In the genomic region with DNA sequence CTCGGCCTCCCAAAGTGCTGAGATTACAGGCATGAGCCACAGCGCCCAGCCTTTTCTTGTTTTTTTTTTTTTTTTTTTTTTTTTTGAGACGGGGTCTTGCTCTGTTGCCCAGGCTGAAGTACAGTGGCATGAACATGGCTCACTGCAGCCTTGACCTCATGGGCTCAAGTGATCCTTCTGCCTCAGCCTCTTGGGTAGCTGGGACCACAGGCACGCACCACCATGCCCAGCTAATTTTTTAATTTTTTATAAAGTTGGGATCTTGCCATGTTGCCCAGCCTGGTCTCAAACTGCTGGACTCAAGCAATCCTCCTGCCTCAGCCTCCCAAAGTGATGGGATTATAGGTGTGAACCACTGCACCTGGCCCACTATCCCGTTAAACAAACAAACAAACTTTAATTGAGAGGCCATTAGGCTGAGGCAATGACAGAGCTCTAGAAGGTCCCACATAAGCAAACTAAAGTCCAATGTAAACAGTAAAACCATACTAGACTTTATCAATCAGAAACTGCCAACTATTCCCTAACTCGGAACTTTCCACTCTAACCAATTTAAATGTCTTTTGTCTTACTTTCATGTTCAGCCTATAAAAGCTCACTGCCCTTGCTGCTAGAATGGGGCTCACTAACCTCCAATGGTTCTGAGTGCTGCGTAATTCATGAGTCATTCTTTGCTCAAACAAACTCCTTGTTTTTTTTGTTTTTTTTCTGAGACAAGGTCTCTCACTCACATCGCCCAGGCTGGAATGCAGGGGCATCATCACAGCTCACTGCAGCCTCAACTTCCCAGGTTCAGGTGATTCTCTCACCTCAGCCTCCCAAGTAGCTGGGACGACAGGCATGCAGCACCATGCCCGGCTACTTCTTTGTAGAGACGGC, we compare ENCODE assay signal across 1 cellular context.
TF ChIP-seq lines count a peak whose summit lies in the region.

No MANE protein-coding gene starts in this region.

TF ChIP-seq in A549, 52 proteins besides CTCF, POLR2A, EP300 and RAD21 (continued from another document):
- TF ChIP-seq JUNB (IDR thresholded peaks at IDR 0.05) (peak; percentile 88), MAX (IDR thresholded peaks at IDR 0.05) (peak; percentile 37; the same call in 1 of the 2 replicates), MAFK (IDR thresholded peaks at IDR 0.05; ENCODE audit: partially characterized antibody) (peak; percentile 46), ZC3H11A (IDR thresholded peaks at IDR 0.05) (no peak), EHMT2 (IDR thresholded peaks at IDR 0.05; ENCODE audit: low read depth) (no peak), RCOR1 (IDR thresholded peaks at IDR 0.05; ENCODE audit: low read depth, low read length) (no peak), GATA3 (IDR thresholded peaks at IDR 0.05; ENCODE audit: borderline replicate concordance) (peak; percentile 73; the same call in 1 of the 2 replicates), FOSB (CRISPR knock-in tag; IDR thresholded peaks at IDR 0.05) (no peak), TFCP2L1 (CRISPR knock-in tag; IDR thresholded peaks at IDR 0.05) (no peak), JUN (IDR thresholded peaks at IDR 0.05) (peak in 1 of 2 experiments; percentile 45; a peak in 1 of 5 replicates), CBX2 (IDR thresholded peaks at IDR 0.05; ENCODE audit: borderline replicate concordance, low read depth) (no peak), HES2 (IDR thresholded peaks at IDR 0.05) (no peak), CHD4 (IDR thresholded peaks at IDR 0.05; ENCODE audit: borderline replicate concordance) (0 out of 2 replicates have a peak, but pooled peaks have one; percentile 60), EHF (CRISPR knock-in tag; IDR thresholded peaks at IDR 0.05) (no peak)
- TF ChIP-seq, protein P1, sequence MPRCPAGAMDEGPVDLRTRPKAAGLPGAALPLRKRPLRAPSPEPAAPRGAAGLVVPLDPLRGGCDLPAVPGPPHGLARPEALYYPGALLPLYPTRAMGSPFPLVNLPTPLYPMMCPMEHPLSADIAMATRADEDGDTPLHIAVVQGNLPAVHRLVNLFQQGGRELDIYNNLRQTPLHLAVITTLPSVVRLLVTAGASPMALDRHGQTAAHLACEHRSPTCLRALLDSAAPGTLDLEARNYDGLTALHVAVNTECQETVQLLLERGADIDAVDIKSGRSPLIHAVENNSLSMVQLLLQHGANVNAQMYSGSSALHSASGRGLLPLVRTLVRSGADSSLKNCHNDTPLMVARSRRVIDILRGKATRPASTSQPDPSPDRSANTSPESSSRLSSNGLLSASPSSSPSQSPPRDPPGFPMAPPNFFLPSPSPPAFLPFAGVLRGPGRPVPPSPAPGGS (IDR thresholded peaks at IDR 0.05): no peak
